In the genomic region with DNA sequence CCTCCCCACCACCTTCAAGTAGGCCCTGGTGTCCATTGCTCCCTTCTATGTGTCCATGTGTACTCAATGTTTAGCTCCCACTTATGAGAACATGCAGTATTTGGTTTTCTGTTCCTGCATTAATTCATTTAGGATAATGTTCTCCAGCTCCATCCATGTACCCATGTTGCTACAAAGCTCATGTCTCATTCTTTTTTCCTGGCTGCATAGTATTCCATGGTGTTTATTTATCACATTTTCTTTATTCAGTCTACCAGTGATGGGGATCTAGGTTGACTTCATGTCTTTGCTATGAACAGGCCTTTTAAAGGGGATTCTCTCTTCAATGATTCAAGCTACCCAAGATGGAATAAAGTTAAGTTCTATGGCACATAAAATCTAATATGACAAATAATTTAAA, we compare ENCODE assay signal across 28 cellular contexts.
"Had no signal": no experiment of that assay in that cellular context is flagged by ENCODE, and none has a peak within 500 bp of the region (broad histone marks: within the 10 kb centered on the region; RNA-seq: fewer than 3 reads in every experiment).

No MANE protein-coding gene starts in this region.

- H3K27ac ChIP-seq: neural progenitor cell, ovary, parathyroid adenoma, psoas muscle, right lobe of liver, sigmoid colon, stomach, thoracic aorta, thyroid gland, tibial nerve, upper lobe of left lung, vagina had no signal

- H2AFZ ChIP-seq: neural progenitor cell, parathyroid adenoma had no signal

- H3K4me1 Mint-ChIP-seq: neural progenitor cell had no signal

- FAIRE-seq: small intestine, urothelium cell line had no signal

- H3K9me3 Mint-ChIP-seq: nephron; neural progenitor cell; stimulated activated effector memory CD8-positive, alpha-beta T cell treated with anti-CD3 and anti-CD28 coated beads, Interleukin-12 subunit alpha, Interleukin-12 subunit beta, amount 100 ng/mL, for 72 hours had no signal

- H3K4me3 Mint-ChIP-seq: nephron; neural progenitor cell; stimulated activated effector memory CD8-positive, alpha-beta T cell treated with anti-CD3 and anti-CD28 coated beads, Interleukin-12 subunit alpha, Interleukin-12 subunit beta, amount 100 ng/mL, for 72 hours; stimulated activated naive B cell treated with anti-CD40 and anti-IgM and Interleukin-4, amounts not matched to agents 10 μg/mL and 1 μg/mL and 100 μg/mL, for 72 hours; stimulated activated naive CD8-positive, alpha-beta T cell treated with anti-CD3 and anti-CD28 coated beads, Interleukin-15, Interleukin-2, amounts not matched to agents 100 ng/mL and 50 ng/mL, for 24 hours had no signal

- H3K27me3 Mint-ChIP-seq: progenitor cell of endocrine pancreas; stimulated activated naive B cell treated with anti-CD40 and anti-IgM and Interleukin-4, amounts not matched to agents 10 μg/mL and 1 μg/mL and 100 μg/mL, for 72 hours; stimulated activated naive CD8-positive, alpha-beta T cell treated with anti-CD3 and anti-CD28 coated beads, Interleukin-15, Interleukin-2, amounts not matched to agents 100 ng/mL and 50 ng/mL, for 24 hours had no signal

- H3K4me1 ChIP-seq: neural progenitor cell, parathyroid adenoma had no signal

- DNase-seq: occipital lobe; ovary; posterior cingulate gyrus; psoas muscle; right cardiac atrium; right lobe of liver; sigmoid colon; small intestine; stimulated activated CD4-positive, alpha-beta T cell treated with anti-CD3 and anti-CD28 coated beads, Interleukin-15, amount 100 ng/mL, for 24 hours; stimulated activated CD4-positive, alpha-beta T cell treated with anti-CD3 and anti-CD28 coated beads, Interleukin-2, amount 100 ng/mL, for 24 hours; stimulated activated CD4-positive, alpha-beta T cell treated with anti-CD3 and anti-CD28 coated beads, Interleukin-2, amount 100 ng/mL, for 48 hours; stimulated activated CD4-positive, alpha-beta T cell treated with anti-CD3 and anti-CD28 coated beads, Interleukin-4, amount 100 ng/mL, for 24 hours; stimulated activated naive B cell treated with anti-CD40 and anti-IgM and Interleukin-4, amounts not matched to agents 10 μg/mL and 1 μg/mL and 100 μg/mL, for 72 hours; stimulated activated naive CD4-positive, alpha-beta T cell treated with Interleukin-2 at 50 U/mL for 16 hours; stomach; thyroid gland; trophoblast cell; upper lobe of left lung had no signal

- H3K9ac ChIP-seq: neural progenitor cell, parathyroid adenoma had no signal

- H3K79me2 ChIP-seq: parathyroid adenoma had no signal

- H3K4me2 ChIP-seq: neural progenitor cell had no signal

- H3K27me3 ChIP-seq: neural progenitor cell, ovary, right lobe of liver, sigmoid colon, stomach, thyroid gland, tibial nerve, upper lobe of left lung, vagina had no signal

- H3K36me3 ChIP-seq: neural progenitor cell, ovary, right lobe of liver, sigmoid colon, stomach, thoracic aorta, thyroid gland, tibial nerve, upper lobe of left lung, vagina had no signal

- H3K4me3 ChIP-seq: neural progenitor cell, ovary, psoas muscle, right lobe of liver, sigmoid colon, stomach, thoracic aorta, thyroid gland, tibial nerve, upper lobe of left lung, vagina had no signal

- ATAC-seq: psoas muscle; right cardiac atrium; right lobe of liver; stimulated activated effector memory CD8-positive, alpha-beta T cell treated with anti-CD3 and anti-CD28 coated beads, Interleukin-12 subunit alpha, Interleukin-12 subunit beta, amount 100 ng/mL, for 72 hours; stimulated activated naive B cell treated with anti-CD40 and anti-IgM and Interleukin-4, amounts not matched to agents 10 μg/mL and 1 μg/mL and 100 μg/mL, for 72 hours had no signal

- H3K27ac Mint-ChIP-seq: nephron; neural progenitor cell; progenitor cell of endocrine pancreas; stimulated activated effector memory CD8-positive, alpha-beta T cell treated with anti-CD3 and anti-CD28 coated beads, Interleukin-12 subunit alpha, Interleukin-12 subunit beta, amount 100 ng/mL, for 72 hours; stimulated activated naive B cell treated with anti-CD40 and anti-IgM and Interleukin-4, amounts not matched to agents 10 μg/mL and 1 μg/mL and 100 μg/mL, for 72 hours; stimulated activated naive CD8-positive, alpha-beta T cell treated with anti-CD3 and anti-CD28 coated beads, Interleukin-15, Interleukin-2, amounts not matched to agents 100 ng/mL and 50 ng/mL, for 24 hours had no signal

- H3K9me3 ChIP-seq: ovary, psoas muscle, right lobe of liver, sigmoid colon, stomach, thoracic aorta, thyroid gland, tibial nerve, upper lobe of left lung, vagina had no signal

- H3K36me3 Mint-ChIP-seq: neural progenitor cell had no signal
